ENCODE assay signal across 8 cellular contexts in the genomic region with DNA sequence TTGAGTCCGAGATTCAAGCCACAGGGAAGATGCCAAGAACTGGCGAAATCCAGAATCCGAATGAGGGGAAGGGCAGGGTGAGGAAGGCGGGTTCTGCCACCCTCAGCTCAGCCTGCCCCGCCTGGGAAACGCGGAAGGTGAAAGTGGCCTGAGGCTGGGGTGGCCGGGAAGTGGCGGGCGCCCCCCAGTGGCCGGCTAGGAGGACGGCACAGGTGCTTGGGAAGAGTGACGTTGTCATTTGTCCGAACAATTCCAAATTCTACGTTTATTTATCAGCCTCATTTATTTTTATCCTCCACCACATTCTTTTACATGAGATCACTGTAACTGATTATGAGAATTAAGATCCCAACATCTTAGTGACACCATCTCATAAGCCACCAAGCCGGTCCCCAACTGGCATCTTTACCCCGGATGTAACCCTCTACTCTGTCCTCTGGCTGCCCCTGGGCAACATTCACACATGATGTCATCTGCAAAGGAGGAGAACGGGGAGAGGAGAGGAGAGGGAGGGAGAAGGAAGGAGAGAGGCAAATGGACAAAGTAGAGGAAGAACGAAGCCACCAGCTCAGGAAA. TPM values are rescaled to one million over a fixed set of nuclear protein-coding genes. Genes with fewer than 3 reads are reported as not detected.
DNase-seq lines count a peak whose midpoint lies in the region; ATAC-seq, FAIRE-seq and TF ChIP-seq lines count a peak whose summit lies in the region.

No MANE protein-coding gene starts in this region.

- no peak overlapping the region for H3K4me3 Mint-ChIP-seq in activated CD8-positive, alpha-beta T cell treated with anti-CD3 and anti-CD28 coated beads, Interleukin-2, amount 10 ng/mL, durations not matched to agents 7 days and 5 days
- peak overlapping the region in 1 of 2 donors; percentile 41 for H3K4me3 Mint-ChIP-seq in stimulated activated naive CD8-positive, alpha-beta T cell treated with anti-CD3 and anti-CD28 coated beads, Interleukin-15, amount 100 ng/mL, for 72 hours

- H2BK12ac ChIP-seq in H1 (ENCODE audit: low read depth, low read length): 0 out of 2 replicates have a peak overlapping the region, but pooled peaks have one; percentile 2

- peak; percentile 68 to 78 for TF ChIP-seq RAD21 in H1 (IDR thresholded peaks at IDR 0.05 in 1 of 2, conservative IDR thresholded peaks at IDR 0.05 in 1 of 2; ENCODE audit: low read depth in 2 of 2, low read length in 2 of 2)

- H3K9me3 Mint-ChIP-seq in activated CD8-positive, alpha-beta T cell treated with anti-CD3 and anti-CD28 coated beads, Interleukin-2, amount 10 ng/mL, durations not matched to agents 7 days and 5 days (ENCODE audit: insufficient read depth): no peaks in the 10 kb centered on the region
- no peaks in the 10 kb centered on the region for H3K9me3 Mint-ChIP-seq in stimulated activated naive CD8-positive, alpha-beta T cell treated with anti-CD3 and anti-CD28 coated beads, Interleukin-15, amount 100 ng/mL, for 72 hours

- H3K4me3 ChIP-seq in H1 (ENCODE audit: extremely low read depth in 1 of 4, insufficient read depth in 2 of 4, low read depth in 3 of 4, low read length in 4 of 4): peak overlapping the region in 1 of 4 experiments; percentile 34; a peak in 2 of 8 replicates

- TF ChIP-seq POLR2A in H1 (IDR thresholded peaks at IDR 0.05; ENCODE audit: control extremely low read depth in 1 of 2, low read depth in 2 of 2, low read length in 2 of 2): no peak

- H2BK20ac ChIP-seq in H1 (ENCODE audit: low read length): no peak overlapping the region

- peak overlapping the region; percentile 29 to 41; a peak in 2 of 4 replicates for H3K4me2 ChIP-seq in H1 (ENCODE audit: insufficient read depth in 1 of 2, low read depth in 2 of 2, low read length in 2 of 2)

- FAIRE-seq in GM19239 (lab: Jason Lieb, UNC) (no peak), H1 (lab: Jason Lieb, UNC) (no peak)

- H3K18ac ChIP-seq in H1 (ENCODE audit: extremely low read depth, low read length): 0 out of 2 replicates have a peak overlapping the region, but pooled peaks have one; percentile 43

- no peak overlapping the region for H4K8ac ChIP-seq in H1 (ENCODE audit: extremely low read depth, insufficient read depth, low read length)

- no peaks in the 10 kb centered on the region for H3K79me2 ChIP-seq in H1 (ENCODE audit: control insufficient read depth in 1 of 2, insufficient read depth in 2 of 2, low read length in 2 of 2)

- H3K9ac ChIP-seq in H1 (replicated peaks in 1 of 4; ENCODE audit: extremely low read depth in 1 of 4, low read depth in 3 of 4, low read length in 3 of 4): no peak overlapping the region

- no peak overlapping the region for H3K14ac ChIP-seq in H1 (ENCODE audit: insufficient read length)

- H3K27me3 Mint-ChIP-seq in activated CD8-positive, alpha-beta T cell treated with anti-CD3 and anti-CD28 coated beads, Interleukin-2, amount 10 ng/mL, durations not matched to agents 7 days and 5 days (ENCODE audit: low read depth): peaks cover 70% of the 10 kb centered on the region
- H3K27me3 Mint-ChIP-seq in stimulated activated naive CD8-positive, alpha-beta T cell treated with anti-CD3 and anti-CD28 coated beads, Interleukin-15, amount 100 ng/mL, for 72 hours: peaks cover 94% of the 10 kb centered on the region

- no peak overlapping the region for H2BK120ac ChIP-seq in H1 (replicated peaks; ENCODE audit: low read depth, low read length)

- H3K23me2 ChIP-seq in H1 (ENCODE audit: low read depth, low read length): no peaks in the 10 kb centered on the region

- H4K91ac ChIP-seq in H1 (replicated peaks; ENCODE audit: insufficient read length, low read length): no peak overlapping the region

- DNase-seq in AG08395 (ENCODE audit: low spot score) (peak; percentile 85), GM19239 (ENCODE audit: insufficient read length, low spot score) (peak; percentile 82), NCI-H774 (lab: John Stamatoyannopoulos, UW) (peak; percentile 83), H1 (ENCODE audit: low read depth in 1 of 2, low spot score in 2 of 2) (peak in 1 of 2 experiments; percentile 89), mucosa of gallbladder (ENCODE audit: low spot score) (peak; percentile 45), amniotic stem cell (lab: John Stamatoyannopoulos, UW) (no peak)
- DNase-seq in activated CD8-positive, alpha-beta T cell treated with anti-CD3 and anti-CD28 coated beads, Interleukin-2, amount 10 ng/mL, durations not matched to agents 7 days and 5 days: peak; percentile 65
- DNase-seq in stimulated activated naive CD8-positive, alpha-beta T cell treated with anti-CD3 and anti-CD28 coated beads, Interleukin-15, amount 100 ng/mL, for 72 hours: peak; percentile 50 to 61

- H3K56ac ChIP-seq in H1 (replicated peaks; ENCODE audit: insufficient read length, low read depth, low read length): no peak overlapping the region

- POLR2A ChIA-PET in activated CD8-positive, alpha-beta T cell treated with anti-CD3 and anti-CD28 coated beads, Interleukin-2, amount 10 ng/mL, durations not matched to agents 7 days and 5 days (lab: Charles Lee): interaction anchor here (1.3 kb wide), 1 partner anchor 26 kb away, joined by 3 read pairs; no protein-coding TSS in a partner anchor
- POLR2A ChIA-PET in H1 (lab: Charles Lee; ENCODE audit: partially characterized antibody): interaction anchor here (1.3 to 6.2 kb wide), 3 partner anchors 13 to 21 kb away, joined by 3 to 32 read pairs (median 4); no protein-coding TSS in a partner anchor

- H3K4ac ChIP-seq in H1 (replicated peaks; ENCODE audit: insufficient read length, low read depth, low read length): no peak overlapping the region

- H3K79me1 ChIP-seq in H1 (ENCODE audit: low read depth, low read length): 0 out of 2 replicates have a peak, but pooled peaks cover 2% of the 10 kb centered on the region

- peaks cover 3 to 45% (median 26%) of the 10 kb centered on the region in 4 experiments for H3K4me1 ChIP-seq in H1 (replicated peaks in 1 of 4; ENCODE audit: control insufficient read depth in 3 of 4, insufficient read depth in 4 of 4, low read length in 3 of 4)

- H4K5ac ChIP-seq in H1 (ENCODE audit: insufficient read length, low read depth, low read length): no peak overlapping the region

- no peak overlapping the region for H2BK15ac ChIP-seq in H1 (ENCODE audit: low read length)

- H4K20me1 ChIP-seq in H1 (replicated peaks in 1 of 2; ENCODE audit: control insufficient read depth in 1 of 2, insufficient read depth in 2 of 2, low read length in 2 of 2): peaks cover 4 to 11% of the 10 kb centered on the region in 2 experiments

- no peak overlapping the region for H2BK5ac ChIP-seq in H1 (ENCODE audit: low read depth, low read length)

- no peak overlapping the region for H3K23ac ChIP-seq in H1 (ENCODE audit: insufficient read length)

- no peak overlapping the region for H2AK5ac ChIP-seq in H1 (ENCODE audit: low read depth, low read length)

- no peaks in the 10 kb centered on the region for H3K36me3 Mint-ChIP-seq in activated CD8-positive, alpha-beta T cell treated with anti-CD3 and anti-CD28 coated beads, Interleukin-2, amount 10 ng/mL, durations not matched to agents 7 days and 5 days (ENCODE audit: low read depth)

- CTCF ChIA-PET in activated CD8-positive, alpha-beta T cell treated with anti-CD3 and anti-CD28 coated beads, Interleukin-2, amount 10 ng/mL, durations not matched to agents 7 days and 5 days (lab: Charles Lee): interaction anchor here (0.6 to 9.7 kb wide), 15 partner anchors 9 to 165 kb away, joined by 3 to 136 read pairs (median 4); no protein-coding TSS in a partner anchor
- CTCF ChIA-PET in H1 (lab: Charles Lee; ENCODE audit: partially characterized antibody): interaction anchor here (0.6 to 32.0 kb wide), 19 partner anchors 9 to 236 kb away, joined by 3 to 914 read pairs (median 4); a partner anchor contains a TSS

- peak; percentile 72 for ATAC-seq in activated CD8-positive, alpha-beta T cell treated with anti-CD3 and anti-CD28 coated beads, Interleukin-2, amount 10 ng/mL, durations not matched to agents 7 days and 5 days
- peak; percentile 76 for ATAC-seq in stimulated activated naive CD8-positive, alpha-beta T cell treated with anti-CD3 and anti-CD28 coated beads, Interleukin-15, amount 100 ng/mL, for 72 hours

- H3K27ac ChIP-seq in H1 (ENCODE audit: low read depth, low read length): no peak overlapping the region

- no peak overlapping the region for H2AFZ ChIP-seq in H1 (ENCODE audit: low read length)

- peak; percentile 88 to 94 (median 92) for TF ChIP-seq CTCF in H1 (IDR thresholded peaks at IDR 0.05; ENCODE audit: control extremely low read depth in 1 of 3, insufficient read depth in 1 of 3, low read depth in 1 of 3, low read length in 3 of 3)

- no peak for TF ChIP-seq EP300 in H1 (IDR thresholded peaks at IDR 0.05; ENCODE audit: borderline replicate concordance in 1 of 2, low read depth in 2 of 2, low read length in 2 of 2)

- H3K27me3 ChIP-seq in H1 (replicated peaks in 1 of 4; ENCODE audit: control insufficient read depth in 3 of 4, extremely low read depth in 1 of 4, insufficient read depth in 3 of 4, low read length in 3 of 4): peaks cover 4 to 18% (median 13%) of the 10 kb centered on the region in 4 experiments

- peaks cover 30% of the 10 kb centered on the region for H3K4me1 Mint-ChIP-seq in activated CD8-positive, alpha-beta T cell treated with anti-CD3 and anti-CD28 coated beads, Interleukin-2, amount 10 ng/mL, durations not matched to agents 7 days and 5 days (ENCODE audit: low read depth)
- H3K4me1 Mint-ChIP-seq in stimulated activated naive CD8-positive, alpha-beta T cell treated with anti-CD3 and anti-CD28 coated beads, Interleukin-15, amount 100 ng/mL, for 72 hours: peaks cover 38% of the 10 kb centered on the region

- no peaks in the 10 kb centered on the region for H3K9me3 ChIP-seq in H1 (ENCODE audit: insufficient read depth in 2 of 2, low read depth in 1 of 2, low read length in 1 of 2)

- WGBS in H1 (ENCODE audit: extremely low coverage in 1 of 2, insufficient coverage in 1 of 2, insufficient read length in 1 of 2, insufficient replicate concordance in 2 of 2, low coverage in 1 of 2, low lambda C conversion rate in 2 of 2, missing lambda C conversion rate in 1 of 2), 2 experiments: 16% methylated on average over 19 of the region's 19 CpGs; no CpG with 5 or more reads in 1 of the 2 experiments

- H3K27ac Mint-ChIP-seq in activated CD8-positive, alpha-beta T cell treated with anti-CD3 and anti-CD28 coated beads, Interleukin-2, amount 10 ng/mL, durations not matched to agents 7 days and 5 days: no peak overlapping the region
- no peak overlapping the region for H3K27ac Mint-ChIP-seq in stimulated activated naive CD8-positive, alpha-beta T cell treated with anti-CD3 and anti-CD28 coated beads, Interleukin-15, amount 100 ng/mL, for 72 hours

- H3K36me3 ChIP-seq in H1 (ENCODE audit: control insufficient read depth in 2 of 4, insufficient read depth in 4 of 4, low read length in 3 of 4): no peaks in the 10 kb centered on the region; a peak in 1 of 8 replicates

RNA-seq across cellular contexts. Expression of a gene that starts 21.3 kb away (rescaled TPM):
- under 1 TPM in 1 of 2 experiments, not detected in 1; 0.34 TPM for total RNA-seq in activated CD8-positive, alpha-beta T cell treated with anti-CD3 and anti-CD28 coated beads, Interleukin-2, amount 10 ng/mL, durations not matched to agents 7 days and 5 days
- total RNA-seq in H1 (2021; fragmentation: NEBNext Ultra II Directional; extraction: Animal tissue kit (Norgen Biotek cat#: 25700)): 3.8 and 4.1 TPM in 2 replicates
- polyA plus RNA-seq in H1 (2011; rRNA removed): 2.8 and 4.2 TPM in 2 replicates
- 2.3 TPM for polyA plus RNA-seq in H1 (2011; cell fraction: cytosol; rRNA removed)
- 14.3 TPM for polyA plus RNA-seq in H1 (2011; cell fraction: nucleus; rRNA removed)
- 5.2 to 6.7 TPM (median 6.1 TPM) in 4 replicates for polyA plus RNA-seq in H1 (2012, experiment 1 of 2)
- 2.0 TPM for polyA plus RNA-seq in H1 (2012, experiment 2 of 2)
- 1.7 TPM for polyA plus RNA-seq in H1 (2013, experiment 1 of 2)
- 1.3 TPM for polyA plus RNA-seq in H1 (2013, experiment 2 of 2)
- polyA minus RNA-seq in H1 (2011; rRNA and poly(A)+ RNA removed): 2.0 and 3.7 TPM in 2 replicates
- polyA minus RNA-seq in H1 (2011; cell fraction: cytosol; rRNA and poly(A)+ RNA removed): 5.5 TPM
- 9.6 TPM for polyA minus RNA-seq in H1 (2011; cell fraction: nucleus; rRNA and poly(A)+ RNA removed)
- 4.5 TPM for total RNA-seq in mucosa of gallbladder
